In the genomic region with DNA sequence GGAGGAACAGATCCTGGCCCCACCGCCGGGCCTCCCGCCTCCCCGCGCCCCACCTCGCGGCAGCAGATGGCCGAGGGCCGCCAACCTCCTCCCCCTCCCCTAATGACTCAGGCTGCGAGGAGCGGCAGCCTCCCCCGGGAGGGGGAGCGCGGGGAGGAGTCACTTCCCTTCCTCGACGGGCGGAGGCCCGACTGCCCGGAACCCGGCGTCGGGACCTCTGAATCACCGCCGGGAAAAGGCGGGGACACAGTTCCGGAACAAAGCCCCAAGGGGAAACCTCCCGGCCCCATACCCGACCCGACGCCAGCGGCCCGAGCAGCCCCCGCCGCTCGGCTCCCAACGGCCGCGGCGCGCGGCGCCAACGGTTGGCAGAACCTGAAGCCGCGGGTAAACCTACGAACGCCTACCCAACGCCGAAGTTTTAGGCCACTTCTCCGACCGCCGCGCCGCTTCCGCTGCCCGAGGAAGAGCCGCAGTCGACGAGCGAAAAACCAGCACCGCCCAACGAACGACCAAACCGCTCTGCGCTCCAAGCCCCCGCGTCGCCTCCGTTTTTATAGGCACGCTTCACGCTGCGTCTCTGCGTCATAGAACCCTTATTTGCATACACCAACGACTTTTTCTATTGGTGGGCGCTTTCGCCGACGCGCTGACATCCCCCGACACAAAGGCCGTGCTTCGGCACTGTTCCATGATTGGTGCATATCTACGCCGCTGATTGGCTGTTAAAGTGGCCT, we compare ENCODE assay signal across 1 cellular context.
TF ChIP-seq lines count a peak whose summit lies in the region.

No MANE protein-coding gene starts in this region.

TF ChIP-seq in K562, 482 proteins besides CTCF, POLR2A, EP300 and RAD21 (continued from another document and continues in another):
- TF ChIP-seq ZBTB5 (IDR thresholded peaks at IDR 0.05) (peak; percentile 83; the same call in 1 of the 2 replicates), EGR1 (conservative IDR thresholded peaks at IDR 0.05) (peak; percentile 93), ZNF277 (CRISPR knock-in tag; IDR thresholded peaks at IDR 0.05; ENCODE audit: borderline replicate concordance) (no peak), HMG20B (CRISPR knock-in tag; IDR thresholded peaks at IDR 0.05) (peak; percentile 91; the same call in 1 of the 2 replicates), ZNF24 (IDR thresholded peaks at IDR 0.05) (peak; percentile 57; the same call in 1 of the 2 replicates), MCM3 (IDR thresholded peaks at IDR 0.05) (no peak), SUPT5H (IDR thresholded peaks at IDR 0.05) (peak; percentile 100), PHF8 (IDR thresholded peaks at IDR 0.05; ENCODE audit: borderline replicate concordance, low read length) (peak; percentile 93), KAT7 (CRISPR knock-in tag; IDR thresholded peaks at IDR 0.05; ENCODE audit: borderline replicate concordance) (peak; percentile 91; the same call in 1 of the 2 replicates), ZBTB7A (IDR thresholded peaks at IDR 0.05; ENCODE audit: borderline replicate concordance, control insufficient read depth, low read depth, low read length) (no peak; the same call in 1 of the 2 replicates), CCNT2 (IDR thresholded peaks at IDR 0.05; ENCODE audit: borderline replicate concordance, extremely low read depth, insufficient read length, low read depth, low read length) (peak; percentile 94), XRCC4 (IDR thresholded peaks at IDR 0.05; ENCODE audit: extremely low read depth, insufficient read depth, insufficient read length) (no peak), ZNF280A (IDR thresholded peaks at IDR 0.05; ENCODE audit: low read depth, partially characterized antibody) (no peak), ZNF140 (CRISPR knock-in tag; IDR thresholded peaks at IDR 0.05) (no peak), ZNF274 (IDR thresholded peaks at IDR 0.05; ENCODE audit: borderline replicate concordance, low read depth, low read length) (peak; percentile 55; the same call in 1 of the 2 replicates), ARNT (IDR thresholded peaks at IDR 0.05) (no peak), THRB (CRISPR knock-in tag; conservative IDR thresholded peaks at IDR 0.05) (0 out of 2 replicates have a peak, but pooled peaks have one; percentile 49), CC2D1A (IDR thresholded peaks at IDR 0.05) (peak; percentile 97), NEUROD1 (IDR thresholded peaks at IDR 0.05; ENCODE audit: borderline replicate concordance, low read depth, low read length, partially characterized antibody) (peak; percentile 55), NR1H2 (CRISPR knock-in tag; IDR thresholded peaks at IDR 0.05) (peak; percentile 73; the same call in 1 of the 2 replicates), MECOM (CRISPR knock-in tag; IDR thresholded peaks at IDR 0.05) (no peak), TCF7 (IDR thresholded peaks at IDR 0.05; ENCODE audit: borderline replicate concordance) (no peak), SRSF7 (optimal IDR thresholded peaks at IDR 0.05; ENCODE audit: low read depth, low read length) (peak; percentile 94), MTF1 (CRISPR knock-in tag; IDR thresholded peaks at IDR 0.05; ENCODE audit: borderline replicate concordance) (no peak), PHB (CRISPR knock-in tag; IDR thresholded peaks at IDR 0.05) (peak; percentile 96), CSDE1 (IDR thresholded peaks at IDR 0.05) (peak in 1 of 2 experiments; percentile 53; a peak in 1 of 4 replicates), RFX5 (IDR thresholded peaks at IDR 0.05; ENCODE audit: low read depth, low read length) (peak; percentile 52; the same call in 1 of the 2 replicates), ZNF583 (CRISPR knock-in tag; IDR thresholded peaks at IDR 0.05) (peak; percentile 35; the same call in 1 of the 2 replicates), C11orf30 (IDR thresholded peaks at IDR 0.05; ENCODE audit: low read depth) (peak; percentile 50), ZNF165 (CRISPR knock-in tag; IDR thresholded peaks at IDR 0.05; ENCODE audit: borderline replicate concordance) (no peak), ZNF431 (CRISPR knock-in tag; IDR thresholded peaks at IDR 0.05) (peak; percentile 53; the same call in 1 of the 2 replicates), RBM34 (IDR thresholded peaks at IDR 0.05; ENCODE audit: borderline replicate concordance, insufficient read depth, low read length) (0 out of 2 replicates have a peak, but pooled peaks have one; percentile 85), TAF7 (tag; IDR thresholded peaks at IDR 0.05) (peak; percentile 98), KLF1 (tag; IDR thresholded peaks at IDR 0.05) (peak; percentile 88), JUNB (CRISPR knock-in tag; conservative IDR thresholded peaks at IDR 0.05) (0 out of 2 replicates have a peak, but pooled peaks have one; percentile 2), CXXC5 (CRISPR knock-in tag; IDR thresholded peaks at IDR 0.05) (peak; percentile 88), FUS (optimal IDR thresholded peaks at IDR 0.05; ENCODE audit: low read depth, low read length) (peak; percentile 98), IRF1 (CRISPR knock-in tag; IDR thresholded peaks at IDR 0.05; ENCODE audit: borderline replicate concordance) (peak; percentile 93; the same call in 1 of the 2 replicates)
- TF ChIP-seq, protein P1, sequence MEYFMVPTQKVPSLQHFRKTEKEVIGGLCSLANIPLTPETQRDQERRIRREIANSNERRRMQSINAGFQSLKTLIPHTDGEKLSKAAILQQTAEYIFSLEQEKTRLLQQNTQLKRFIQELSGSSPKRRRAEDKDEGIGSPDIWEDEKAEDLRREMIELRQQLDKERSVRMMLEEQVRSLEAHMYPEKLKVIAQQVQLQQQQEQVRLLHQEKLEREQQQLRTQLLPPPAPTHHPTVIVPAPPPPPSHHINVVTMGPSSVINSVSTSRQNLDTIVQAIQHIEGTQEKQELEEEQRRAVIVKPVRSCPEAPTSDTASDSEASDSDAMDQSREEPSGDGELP (CRISPR knock-in tag; IDR thresholded peaks at IDR 0.05; ENCODE audit: borderline replicate concordance) = peak; percentile 66
- TF ChIP-seq, protein P2, sequence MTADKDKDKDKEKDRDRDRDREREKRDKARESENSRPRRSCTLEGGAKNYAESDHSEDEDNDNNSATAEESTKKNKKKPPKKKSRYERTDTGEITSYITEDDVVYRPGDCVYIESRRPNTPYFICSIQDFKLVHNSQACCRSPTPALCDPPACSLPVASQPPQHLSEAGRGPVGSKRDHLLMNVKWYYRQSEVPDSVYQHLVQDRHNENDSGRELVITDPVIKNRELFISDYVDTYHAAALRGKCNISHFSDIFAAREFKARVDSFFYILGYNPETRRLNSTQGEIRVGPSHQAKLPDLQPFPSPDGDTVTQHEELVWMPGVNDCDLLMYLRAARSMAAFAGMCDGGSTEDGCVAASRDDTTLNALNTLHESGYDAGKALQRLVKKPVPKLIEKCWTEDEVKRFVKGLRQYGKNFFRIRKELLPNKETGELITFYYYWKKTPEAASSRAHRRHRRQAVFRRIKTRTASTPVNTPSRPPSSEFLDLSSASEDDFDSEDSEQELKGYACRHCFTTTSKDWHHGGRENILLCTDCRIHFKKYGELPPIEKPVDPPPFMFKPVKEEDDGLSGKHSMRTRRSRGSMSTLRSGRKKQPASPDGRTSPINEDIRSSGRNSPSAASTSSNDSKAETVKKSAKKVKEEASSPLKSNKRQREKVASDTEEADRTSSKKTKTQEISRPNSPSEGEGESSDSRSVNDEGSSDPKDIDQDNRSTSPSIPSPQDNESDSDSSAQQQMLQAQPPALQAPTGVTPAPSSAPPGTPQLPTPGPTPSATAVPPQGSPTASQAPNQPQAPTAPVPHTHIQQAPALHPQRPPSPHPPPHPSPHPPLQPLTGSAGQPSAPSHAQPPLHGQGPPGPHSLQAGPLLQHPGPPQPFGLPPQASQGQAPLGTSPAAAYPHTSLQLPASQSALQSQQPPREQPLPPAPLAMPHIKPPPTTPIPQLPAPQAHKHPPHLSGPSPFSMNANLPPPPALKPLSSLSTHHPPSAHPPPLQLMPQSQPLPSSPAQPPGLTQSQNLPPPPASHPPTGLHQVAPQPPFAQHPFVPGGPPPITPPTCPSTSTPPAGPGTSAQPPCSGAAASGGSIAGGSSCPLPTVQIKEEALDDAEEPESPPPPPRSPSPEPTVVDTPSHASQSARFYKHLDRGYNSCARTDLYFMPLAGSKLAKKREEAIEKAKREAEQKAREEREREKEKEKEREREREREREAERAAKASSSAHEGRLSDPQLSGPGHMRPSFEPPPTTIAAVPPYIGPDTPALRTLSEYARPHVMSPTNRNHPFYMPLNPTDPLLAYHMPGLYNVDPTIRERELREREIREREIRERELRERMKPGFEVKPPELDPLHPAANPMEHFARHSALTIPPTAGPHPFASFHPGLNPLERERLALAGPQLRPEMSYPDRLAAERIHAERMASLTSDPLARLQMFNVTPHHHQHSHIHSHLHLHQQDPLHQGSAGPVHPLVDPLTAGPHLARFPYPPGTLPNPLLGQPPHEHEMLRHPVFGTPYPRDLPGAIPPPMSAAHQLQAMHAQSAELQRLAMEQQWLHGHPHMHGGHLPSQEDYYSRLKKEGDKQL (CRISPR knock-in tag; IDR thresholded peaks at IDR 0.05; ENCODE audit: borderline replicate concordance) = no peak
- TF ChIP-seq, protein P3, sequence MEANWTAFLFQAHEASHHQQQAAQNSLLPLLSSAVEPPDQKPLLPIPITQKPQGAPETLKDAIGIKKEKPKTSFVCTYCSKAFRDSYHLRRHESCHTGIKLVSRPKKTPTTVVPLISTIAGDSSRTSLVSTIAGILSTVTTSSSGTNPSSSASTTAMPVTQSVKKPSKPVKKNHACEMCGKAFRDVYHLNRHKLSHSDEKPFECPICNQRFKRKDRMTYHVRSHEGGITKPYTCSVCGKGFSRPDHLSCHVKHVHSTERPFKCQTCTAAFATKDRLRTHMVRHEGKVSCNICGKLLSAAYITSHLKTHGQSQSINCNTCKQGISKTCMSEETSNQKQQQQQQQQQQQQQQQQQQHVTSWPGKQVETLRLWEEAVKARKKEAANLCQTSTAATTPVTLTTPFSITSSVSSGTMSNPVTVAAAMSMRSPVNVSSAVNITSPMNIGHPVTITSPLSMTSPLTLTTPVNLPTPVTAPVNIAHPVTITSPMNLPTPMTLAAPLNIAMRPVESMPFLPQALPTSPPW (CRISPR knock-in tag; IDR thresholded peaks at IDR 0.05) = peak; percentile 94
- TF ChIP-seq, protein P4, sequence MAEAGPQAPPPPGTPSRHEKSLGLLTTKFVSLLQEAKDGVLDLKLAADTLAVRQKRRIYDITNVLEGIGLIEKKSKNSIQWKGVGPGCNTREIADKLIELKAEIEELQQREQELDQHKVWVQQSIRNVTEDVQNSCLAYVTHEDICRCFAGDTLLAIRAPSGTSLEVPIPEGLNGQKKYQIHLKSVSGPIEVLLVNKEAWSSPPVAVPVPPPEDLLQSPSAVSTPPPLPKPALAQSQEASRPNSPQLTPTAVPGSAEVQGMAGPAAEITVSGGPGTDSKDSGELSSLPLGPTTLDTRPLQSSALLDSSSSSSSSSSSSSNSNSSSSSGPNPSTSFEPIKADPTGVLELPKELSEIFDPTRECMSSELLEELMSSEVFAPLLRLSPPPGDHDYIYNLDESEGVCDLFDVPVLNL (CRISPR knock-in tag; IDR thresholded peaks at IDR 0.05; ENCODE audit: low read depth) = peak; percentile 60; the same call in 1 of the 2 replicates
- TF ChIP-seq, protein P5, sequence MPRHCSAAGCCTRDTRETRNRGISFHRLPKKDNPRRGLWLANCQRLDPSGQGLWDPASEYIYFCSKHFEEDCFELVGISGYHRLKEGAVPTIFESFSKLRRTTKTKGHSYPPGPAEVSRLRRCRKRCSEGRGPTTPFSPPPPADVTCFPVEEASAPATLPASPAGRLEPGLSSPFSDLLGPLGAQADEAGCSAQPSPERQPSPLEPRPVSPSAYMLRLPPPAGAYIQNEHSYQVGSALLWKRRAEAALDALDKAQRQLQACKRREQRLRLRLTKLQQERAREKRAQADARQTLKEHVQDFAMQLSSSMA (CRISPR knock-in tag; IDR thresholded peaks at IDR 0.05) = peak; percentile 88
